In genomic region chr6:33787336-33787953, GRCh38 we compare ENCODE assay signal across 8 cellular contexts. TPM values are rescaled to one million over a fixed set of nuclear protein-coding genes. Genes with fewer than 3 reads are reported as not detected.
A peak's percentile ranks its signal among the peaks of the same experiment; 100 is the strongest.
DNase-seq lines count a peak whose midpoint lies in the region; ATAC-seq and TF ChIP-seq lines count a peak whose summit lies in the region.

No MANE protein-coding gene starts in this region.

- H3K36me3 ChIP-seq in OCI-LY3 (replicated peaks; ENCODE audit: low read depth, low read length), result peaks cover 18% of the 10 kb centered on the region
- peaks cover 35% of the 10 kb centered on the region for H3K36me3 ChIP-seq in endodermal cell (ENCODE audit: control insufficient read depth, insufficient read depth, low read length)

- ATAC-seq in GM21526 (IDR thresholded peaks at IDR 0.05; ENCODE audit: low FRiP score, unreplicated experiment), result no peak

- no peaks in the 10 kb centered on the region for H3K9me3 Mint-ChIP-seq in Calu3 (ENCODE audit: low read depth, unreplicated experiment)
- H3K9me3 Mint-ChIP-seq in endodermal cell, result no peaks in the 10 kb centered on the region
- H3K9me3 Mint-ChIP-seq in osteocyte (ENCODE audit: unreplicated experiment), result no peaks in the 10 kb centered on the region

- H3K4me2 ChIP-seq in OCI-LY3 (ENCODE audit: low read length), result peak overlapping the region; percentile 85

- TSS peak; percentile 60 for BruUV-seq in Calu3 (replicated peaks; lab: Mats Ljungman, UMichigan)

- H3K4me3 ChIP-seq in OCI-LY3 (ENCODE audit: low read length), result peak overlapping the region; percentile 88
- peak overlapping the region; percentile 86 for H3K4me3 ChIP-seq in endodermal cell (ENCODE audit: low read length)

- H3K4me1 ChIP-seq in OCI-LY3 (ENCODE audit: low read length) (peaks cover 12% of the 10 kb centered on the region), endodermal cell (ENCODE audit: control insufficient read depth, insufficient read depth, low read length) (peaks cover 19% of the 10 kb centered on the region)

- H3K27ac ChIP-seq in OCI-LY3 (ENCODE audit: low read length), result peak overlapping the region; percentile 67
- no peak overlapping the region for H3K27ac ChIP-seq in endodermal cell (ENCODE audit: low read depth, low read length)

- TF ChIP-seq CTCF in Calu3 (IDR thresholded peaks at IDR 0.05; ENCODE audit: unreplicated experiment), result no peak
- TF ChIP-seq CTCF in OCI-LY3 (IDR thresholded peaks at IDR 0.05; ENCODE audit: low read depth, low read length), result no peak
- no peak for TF ChIP-seq CTCF in endodermal cell (conservative IDR thresholded peaks at IDR 0.05)
- no peak for TF ChIP-seq CTCF in osteocyte (IDR thresholded peaks at IDR 0.05)

- H3K36me3 Mint-ChIP-seq in Calu3 (ENCODE audit: insufficient read depth, unreplicated experiment) (peaks cover 30% of the 10 kb centered on the region), endodermal cell (ENCODE audit: low read depth) (peaks cover 32% of the 10 kb centered on the region), osteocyte (ENCODE audit: unreplicated experiment) (peaks cover 19% of the 10 kb centered on the region)

- H3K27ac Mint-ChIP-seq in Calu3 (ENCODE audit: unreplicated experiment) (peak overlapping the region; percentile 75), endodermal cell (peak overlapping the region; percentile 95), osteocyte (ENCODE audit: unreplicated experiment) (peak overlapping the region; percentile 93)

- H3K9me3 ChIP-seq in OCI-LY3 (ENCODE audit: insufficient read depth, low read length) (no peaks in the 10 kb centered on the region), endodermal cell (ENCODE audit: control insufficient read depth, low read length) (no peaks in the 10 kb centered on the region)

- CTCF ChIA-PET in Calu3 (lab: Charles Lee), result interaction anchor here (0.6 to 2.1 kb wide), 3 partner anchors 16 to 139 kb away, joined by 3 to 5 read pairs (median 4); partner anchors contain the start of gene UQCC2

- 87 to 90% methylated on average over 5 to 7 of the region's 7 CpGs for WGBS in endodermal cell (ENCODE audit: insufficient coverage in 1 of 2, insufficient read length in 1 of 2), 2 experiments

- H3K9ac ChIP-seq in OCI-LY3 (ENCODE audit: low read length) (peak overlapping the region; percentile 77), endodermal cell (ENCODE audit: extremely low read depth, low read length, poor library complexity, severe bottlenecking) (peak overlapping the region; percentile 72)

- H4K20me1 ChIP-seq in OCI-LY3 (ENCODE audit: insufficient read depth, low read length), result peaks cover 14% of the 10 kb centered on the region

- H2AFZ ChIP-seq in OCI-LY3 (ENCODE audit: low read depth, low read length), result no peak overlapping the region

- H3K27me3 Mint-ChIP-seq in Calu3 (ENCODE audit: unreplicated experiment) (peaks cover 29% of the 10 kb centered on the region), endodermal cell (ENCODE audit: insufficient read depth) (no peaks in the 10 kb centered on the region), osteocyte (ENCODE audit: unreplicated experiment) (no peaks in the 10 kb centered on the region)

- H3K4me1 Mint-ChIP-seq in Calu3 (ENCODE audit: low read depth, unreplicated experiment), result peaks cover 13% of the 10 kb centered on the region
- H3K4me1 Mint-ChIP-seq in endodermal cell, result peaks cover 58% of the 10 kb centered on the region
- H3K4me1 Mint-ChIP-seq in osteocyte (ENCODE audit: unreplicated experiment), result peaks cover 67% of the 10 kb centered on the region

- intact Hi-C loops in Calu3 (cut with micrococcal nuclease; ENCODE audit: unreplicated experiment), result no loop called here

- peaks cover 42% of the 10 kb centered on the region for H3K79me2 ChIP-seq in OCI-LY3 (ENCODE audit: low read length)

- H3K4me3 Mint-ChIP-seq in Calu3 (ENCODE audit: low read depth, unreplicated experiment), result peak overlapping the region; percentile 77
- peak overlapping the region; percentile 77 for H3K4me3 Mint-ChIP-seq in endodermal cell
- peak overlapping the region; percentile 82 for H3K4me3 Mint-ChIP-seq in osteocyte (ENCODE audit: unreplicated experiment)

- no peaks in the 10 kb centered on the region for H3K27me3 ChIP-seq in OCI-LY3 (ENCODE audit: low read depth, low read length)
- H3K27me3 ChIP-seq in endodermal cell (ENCODE audit: control insufficient read depth, insufficient read depth, low read length, poor library complexity, severe bottlenecking), result no peaks in the 10 kb centered on the region

- DNase-seq in Calu3, result no peak
- peak; percentile 66 for DNase-seq in endodermal cell
- DNase-seq in osteocyte (ENCODE audit: extremely low spot score, unreplicated experiment), result no peak
- no peak for DNase-seq in NCI-H2227 (lab: John Stamatoyannopoulos, UW; ENCODE audit: unreplicated experiment)
- no peak for DNase-seq in T1000 (lab: John Stamatoyannopoulos, UW)
- no peak for DNase-seq in stimulated activated CD8-positive, alpha-beta memory T cell treated with anti-CD3 and anti-CD28 coated beads, Interleukin-4, amount 100 ng/mL, for 48 hours

RNA-seq across cellular contexts. Expression of gene LEMD2, which starts 1.5 kb away (rescaled TPM):
- total RNA-seq in Calu3 (2022) (117 and 126 TPM in 2 replicates), endodermal cell (10 to 100 TPM; 62.0 to 75.8 TPM), osteocyte (69.3 and 70.4 TPM in 2 replicates)
- polyA plus RNA-seq in endodermal cell (2013, experiment 1 of 2), result 72.5 TPM
- 67.0 TPM for polyA plus RNA-seq in endodermal cell (2013, experiment 2 of 2)

RNA-seq across cellular contexts. Expression of gene MLN, which starts 16.4 kb away (rescaled TPM):
- total RNA-seq in Calu3 (2022) (not detected in 2 replicates), endodermal cell (not detected), osteocyte (not detected in 2 replicates)
- not detected for polyA plus RNA-seq in endodermal cell (2013, experiment 1 of 2)
- not detected for polyA plus RNA-seq in endodermal cell (2013, experiment 2 of 2)

RNA-seq across cellular contexts. Expression of gene IP6K3, which starts 40.7 kb away (rescaled TPM):
- total RNA-seq in Calu3 (2022) (not detected in 2 replicates), endodermal cell (not detected), osteocyte (3.0 and 4.0 TPM in 2 replicates)
- 1.1 TPM for polyA plus RNA-seq in endodermal cell (2013, experiment 1 of 2)
- 2.3 TPM for polyA plus RNA-seq in endodermal cell (2013, experiment 2 of 2)
